ENCODE assay signal across 8 cellular contexts in genomic region chr12:47814539-47815170, GRCh38. TPM values are rescaled to one million over a fixed set of nuclear protein-coding genes. Genes with fewer than 3 reads are reported as not detected.
DNase-seq lines count a peak whose midpoint lies in the region; ATAC-seq and TF ChIP-seq lines count a peak whose summit lies in the region.

No MANE protein-coding gene starts in this region.

- H3K27me3 ChIP-seq in HL-60 (ENCODE audit: insufficient read depth, poor library complexity, severe bottlenecking) = no peaks in the 10 kb centered on the region
- no peaks in the 10 kb centered on the region for H3K27me3 ChIP-seq in right atrium auricular region

- peaks cover 0 to 95% of the 10 kb centered on the region in 2 donors for H3K4me1 ChIP-seq in right atrium auricular region

- H3K9me3 ChIP-seq in right atrium auricular region = no peaks in the 10 kb centered on the region

- H3K27ac Mint-ChIP-seq in WTC11 = peak overlapping the region; percentile 98
- peak overlapping the region; percentile 97 for H3K27ac Mint-ChIP-seq in stimulated activated memory B cell treated with anti-CD40 and anti-IgM and Interleukin-4, amounts not matched to agents 10 μg/mL and 1 μg/mL and 100 μg/mL, for 72 hours

- peaks cover 76% of the 10 kb centered on the region for H3K4me1 Mint-ChIP-seq in WTC11
- peaks cover 90% of the 10 kb centered on the region for H3K4me1 Mint-ChIP-seq in stimulated activated memory B cell treated with anti-CD40 and anti-IgM and Interleukin-4, amounts not matched to agents 10 μg/mL and 1 μg/mL and 100 μg/mL, for 72 hours

- no peak for ATAC-seq in WTC11
- no peak for ATAC-seq in stimulated activated memory B cell treated with anti-CD40 and anti-IgM and Interleukin-4, amounts not matched to agents 10 μg/mL and 1 μg/mL and 100 μg/mL, for 72 hours
- ATAC-seq in HG02623 (IDR thresholded peaks at IDR 0.05; ENCODE audit: unreplicated experiment) = no peak

- POLR2A ChIA-PET in WTC11 (lab: Charles Lee) = interaction anchor here (2.7 kb wide), 1 partner anchor 14 kb away, joined by 14 read pairs; no protein-coding TSS in a partner anchor

- H3K36me3 ChIP-seq in right atrium auricular region = no peaks in the 10 kb centered on the region

- H3K9me3 Mint-ChIP-seq in WTC11 = no peaks in the 10 kb centered on the region
- H3K9me3 Mint-ChIP-seq in stimulated activated memory B cell treated with anti-CD40 and anti-IgM and Interleukin-4, amounts not matched to agents 10 μg/mL and 1 μg/mL and 100 μg/mL, for 72 hours = no peaks in the 10 kb centered on the region

- TF ChIP-seq CTCF in HL-60 (IDR thresholded peaks at IDR 0.05; ENCODE audit: insufficient read depth, low read length) = no peak
- no peak for TF ChIP-seq CTCF in WTC11 (IDR thresholded peaks at IDR 0.05)
- TF ChIP-seq CTCF in right atrium auricular region (IDR thresholded peaks at IDR 0.05) = no peak

- H3K4me3 Mint-ChIP-seq in WTC11 = no peak overlapping the region
- peak overlapping the region; percentile 80 for H3K4me3 Mint-ChIP-seq in stimulated activated memory B cell treated with anti-CD40 and anti-IgM and Interleukin-4, amounts not matched to agents 10 μg/mL and 1 μg/mL and 100 μg/mL, for 72 hours

- CTCF ChIA-PET in WTC11 (lab: Charles Lee) = interaction anchor here (2.3 to 8.8 kb wide), 4 partner anchors 13 to 71 kb away, joined by 8 to 99 read pairs (median 63); no protein-coding TSS in a partner anchor

- H3K27ac ChIP-seq in HL-60 (replicated peaks) (peak overlapping the region; percentile 91), right atrium auricular region (peak overlapping the region; percentile 95 to 99)

- no peaks in the 10 kb centered on the region for H3K27me3 Mint-ChIP-seq in WTC11 (ENCODE audit: low read depth)
- H3K27me3 Mint-ChIP-seq in stimulated activated memory B cell treated with anti-CD40 and anti-IgM and Interleukin-4, amounts not matched to agents 10 μg/mL and 1 μg/mL and 100 μg/mL, for 72 hours = no peaks in the 10 kb centered on the region

- H3K4me3 ChIP-seq in HL-60 (replicated peaks; ENCODE audit: insufficient read depth, low read length) = no peak overlapping the region
- H3K4me3 ChIP-seq in right atrium auricular region = no peak overlapping the region

- DNase-seq in HL-60 (ENCODE audit: low read depth in 1 of 2, low spot score in 1 of 2) (no peak), WTC11 (ENCODE audit: low spot score) (no peak), right atrium auricular region (ENCODE audit: low spot score) (no peak), NCI-H226 (no peak), NCI-H1417 (lab: John Stamatoyannopoulos, UW) (no peak), HuH-7.5 (ENCODE audit: low spot score) (no peak)

- H3K36me3 Mint-ChIP-seq in WTC11 = no peaks in the 10 kb centered on the region; the same call in 1 of the 2 replicates
- peaks cover 14% of the 10 kb centered on the region for H3K36me3 Mint-ChIP-seq in stimulated activated memory B cell treated with anti-CD40 and anti-IgM and Interleukin-4, amounts not matched to agents 10 μg/mL and 1 μg/mL and 100 μg/mL, for 72 hours

TF ChIP-seq in WTC11, 78 proteins besides CTCF, POLR2A, EP300 and RAD21:
- no peak for TF ChIP-seq IRF1 (CRISPR knock-in tag; IDR thresholded peaks at IDR 0.05)
- no peak for TF ChIP-seq TEAD4 (CRISPR knock-in tag; IDR thresholded peaks at IDR 0.05)
- no peak for TF ChIP-seq PRRX2 (CRISPR knock-in tag; IDR thresholded peaks at IDR 0.05)
- no peak for TF ChIP-seq PRDM15 (CRISPR knock-in tag; IDR thresholded peaks at IDR 0.05)
- no peak for TF ChIP-seq E2F5 (CRISPR knock-in tag; IDR thresholded peaks at IDR 0.05)
- TF ChIP-seq ZNF138 (CRISPR knock-in tag; conservative IDR thresholded peaks at IDR 0.05) = no peak
- no peak for TF ChIP-seq NFE2L1 (CRISPR knock-in tag; IDR thresholded peaks at IDR 0.05)
- TF ChIP-seq HMGA2 (CRISPR knock-in tag; IDR thresholded peaks at IDR 0.05) = no peak
- TF ChIP-seq ATF6 (CRISPR knock-in tag; IDR thresholded peaks at IDR 0.05) = no peak
- no peak for TF ChIP-seq SMAD3 (CRISPR knock-in tag; IDR thresholded peaks at IDR 0.05; ENCODE audit: borderline replicate concordance)
- TF ChIP-seq ZNF232 (CRISPR knock-in tag; IDR thresholded peaks at IDR 0.05) = no peak
- TF ChIP-seq ELF4 (CRISPR knock-in tag; IDR thresholded peaks at IDR 0.05; ENCODE audit: low read depth) = no peak
- no peak for TF ChIP-seq ZNF423 (CRISPR knock-in tag; IDR thresholded peaks at IDR 0.05)
- TF ChIP-seq USF1 (CRISPR knock-in tag; IDR thresholded peaks at IDR 0.05) = no peak
- TF ChIP-seq EMX1 (CRISPR knock-in tag; IDR thresholded peaks at IDR 0.05) = no peak
- TF ChIP-seq JUN (CRISPR knock-in tag; IDR thresholded peaks at IDR 0.05) = no peak
- TF ChIP-seq ZNF121 (CRISPR knock-in tag; IDR thresholded peaks at IDR 0.05) = no peak
- no peak for TF ChIP-seq ZNF263 (CRISPR knock-in tag; IDR thresholded peaks at IDR 0.05; ENCODE audit: low read depth)

RNA-seq across cellular contexts. Expression of gene HDAC7, which starts 5.0 kb away (rescaled TPM):
- total RNA-seq in WTC11 (2021) = 89.9 to 111 TPM (median 94.7 TPM) in 3 replicates
- 10 to 100 TPM; 33.4 to 60.2 TPM for total RNA-seq in right atrium auricular region

RNA-seq across cellular contexts. Expression of gene SLC48A1, which starts 41.6 kb away (rescaled TPM):
- total RNA-seq in WTC11 (2021) = 13.5 to 16.8 TPM (median 13.8 TPM) in 3 replicates
- total RNA-seq in right atrium auricular region = 10 to 100 TPM; 48.9 to 52.0 TPM

RNA-seq across cellular contexts. Expression of gene RAPGEF3, which starts 56.0 kb away (rescaled TPM):
- total RNA-seq in WTC11 (2021) = 9.0 to 13.3 TPM (median 9.7 TPM) in 3 replicates
- total RNA-seq in right atrium auricular region = 10 to 100 TPM; 19.8 to 26.8 TPM
